In the genomic region with DNA sequence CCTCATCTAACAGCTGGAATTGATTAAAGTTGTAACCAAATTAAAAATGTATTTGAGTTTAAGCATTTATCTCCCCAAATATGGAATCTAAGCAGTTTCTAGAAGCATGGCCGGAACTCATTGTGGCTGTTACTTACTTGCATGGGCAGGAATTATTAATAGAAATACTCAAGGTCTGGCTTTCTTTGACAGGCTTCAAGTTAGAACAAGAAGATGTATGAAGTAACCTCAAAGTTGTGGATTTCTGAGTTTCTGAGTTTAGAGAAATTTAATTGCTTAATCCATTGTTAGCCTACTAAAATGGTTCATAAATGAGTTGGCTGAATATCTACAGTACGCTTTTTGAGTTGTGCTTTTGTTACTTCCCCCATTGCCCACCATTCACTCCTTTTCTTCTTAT, we compare ENCODE assay signal across 28 cellular contexts.
"Had no signal": no experiment of that assay in that cellular context is flagged by ENCODE, and none has a peak within 500 bp of the region (broad histone marks: within the 10 kb centered on the region; RNA-seq: fewer than 3 reads in every experiment).

No MANE protein-coding gene starts in this region.

- H3K4me3 Mint-ChIP-seq: activated CD4-positive, alpha-beta T cell treated with anti-CD3 and anti-CD28 coated beads, Interleukin-2, amount 10 ng/mL, durations not matched to agents 7 days and 5 days; activated CD8-positive, alpha-beta T cell treated with anti-CD3 and anti-CD28 coated beads, Interleukin-2, amount 10 ng/mL, durations not matched to agents 7 days and 5 days; activated naive CD4-positive, alpha-beta T cell treated with anti-CD3 and anti-CD28 coated beads, Interleukin-2, amount 50 U/mL, for 24 hours; activated naive CD8-positive, alpha-beta T cell treated with anti-CD3 and anti-CD28 coated beads, Interleukin-2, amount 10 ng/mL, durations not matched to agents 7 days and 5 days; activated T-cell treated with anti-CD3 and anti-CD28 coated beads, Interleukin-2, amount 50 U/mL, for 24 hours; IgD-negative memory B cell; T-helper 1 cell treated with Interleukin-12 subunit alpha and Interleukin-12 subunit beta and Interleukin-4 antibody, amounts not matched to agents 30 μg/mL and 1 μg/mL, for 36 hours; T-helper 2 cell treated with Interferon-gamma antibody and Interleukin-4, amounts not matched to agents 5 μg/mL and 100 μg/mL, for 36 hours had no signal

- ATAC-seq: activated CD8-positive, alpha-beta T cell treated with anti-CD3 and anti-CD28 coated beads, Interleukin-2, amount 10 ng/mL, durations not matched to agents 7 days and 5 days; body of pancreas; Panc1 had no signal

- H3K4me2 ChIP-seq: SK-N-SH had no signal

- H3K27ac ChIP-seq: body of pancreas, SJSA1 had no signal

- DNase-seq: activated CD4-positive, alpha-beta T cell treated with anti-CD3 and anti-CD28 coated beads, Interleukin-2, amount 10 ng/mL, durations not matched to agents 7 days and 5 days; activated CD4-positive, alpha-beta T cell treated with anti-CD3 and anti-CD28 coated beads, Interleukin-2, amount 50 U/mL, for 48 hours; activated CD8-positive, alpha-beta T cell treated with anti-CD3 and anti-CD28 coated beads, Interleukin-2, amount 10 ng/mL, durations not matched to agents 7 days and 5 days; activated gamma-delta T cell; activated naive CD4-positive, alpha-beta T cell treated with Interleukin-2 at 50 U/mL for 16 hours; activated naive CD8-positive, alpha-beta T cell treated with anti-CD3 and anti-CD28 coated beads, Interleukin-2, amount 10 ng/mL, durations not matched to agents 7 days and 5 days; activated T-cell treated with anti-CD3 and anti-CD28 coated beads, Interleukin-2, amount 50 U/mL, for 24 hours; amygdala; body of pancreas; Karpas-422; KBM-7; MG63; MV-4-11; NCI-H1092; NCI-H1436 treated with DMSO at 0.1 percent for 48 hours; NCI-H1694 treated with DMSO at 0.1 percent for 48 hours; NCI-H2029; NCI-H524 treated with DMSO at 0.1 percent for 48 hours; RPMI8226; SHP77 treated with DMSO at 0.1 percent for 48 hours; SK-N-SH had no signal

- H3K27me3 Mint-ChIP-seq: activated CD4-positive, alpha-beta T cell treated with anti-CD3 and anti-CD28 coated beads, Interleukin-2, amount 10 ng/mL, durations not matched to agents 7 days and 5 days; activated naive CD4-positive, alpha-beta T cell treated with anti-CD3 and anti-CD28 coated beads, Interleukin-2, amount 50 U/mL, for 24 hours; activated naive CD8-positive, alpha-beta T cell treated with anti-CD3 and anti-CD28 coated beads, Interleukin-2, amount 10 ng/mL, durations not matched to agents 7 days and 5 days; activated T-cell treated with anti-CD3 and anti-CD28 coated beads, Interleukin-2, amount 50 U/mL, for 24 hours had no signal

- H3K36me3 ChIP-seq: MG63 had no signal

- H3K9me3 Mint-ChIP-seq: activated CD4-positive, alpha-beta T cell treated with anti-CD3 and anti-CD28 coated beads, Interleukin-2, amount 10 ng/mL, durations not matched to agents 7 days and 5 days; activated naive CD4-positive, alpha-beta T cell treated with anti-CD3 and anti-CD28 coated beads, Interleukin-2, amount 50 U/mL, for 24 hours; activated naive CD8-positive, alpha-beta T cell treated with anti-CD3 and anti-CD28 coated beads, Interleukin-2, amount 10 ng/mL, durations not matched to agents 7 days and 5 days; activated T-cell treated with anti-CD3 and anti-CD28 coated beads, Interleukin-2, amount 50 U/mL, for 24 hours; activated T-helper 2 cell treated with anti-CD3 and anti-CD28 coated beads, Interferon-gamma antibody, Interleukin-2, Interleukin-4, amounts not matched to agents 10 μg/mL and 5 μg/mL and 100 μg/mL, durations not matched to agents 14 hours and 24 hours and 36 hours; IgD-negative memory B cell; T-helper 1 cell treated with Interleukin-12 subunit alpha and Interleukin-12 subunit beta and Interleukin-4 antibody, amounts not matched to agents 30 μg/mL and 1 μg/mL, for 36 hours; T-helper 2 cell treated with Interferon-gamma antibody and Interleukin-4, amounts not matched to agents 5 μg/mL and 100 μg/mL, for 36 hours had no signal

- H3K4me3 ChIP-seq: body of pancreas, MG63, SJSA1 had no signal

- H3K9ac ChIP-seq: SK-N-SH had no signal

- H3K27me3 ChIP-seq: body of pancreas, MG63, SJSA1 had no signal

- H3K27ac Mint-ChIP-seq: activated CD4-positive, alpha-beta T cell treated with anti-CD3 and anti-CD28 coated beads, Interleukin-2, amount 10 ng/mL, durations not matched to agents 7 days and 5 days; activated CD8-positive, alpha-beta T cell treated with anti-CD3 and anti-CD28 coated beads, Interleukin-2, amount 10 ng/mL, durations not matched to agents 7 days and 5 days; activated naive CD4-positive, alpha-beta T cell treated with anti-CD3 and anti-CD28 coated beads, Interleukin-2, amount 50 U/mL, for 24 hours; activated naive CD8-positive, alpha-beta T cell treated with anti-CD3 and anti-CD28 coated beads, Interleukin-2, amount 10 ng/mL, durations not matched to agents 7 days and 5 days; activated T-cell treated with anti-CD3 and anti-CD28 coated beads, Interleukin-2, amount 50 U/mL, for 24 hours; activated T-helper 2 cell treated with anti-CD3 and anti-CD28 coated beads, Interferon-gamma antibody, Interleukin-2, Interleukin-4, amounts not matched to agents 10 μg/mL and 5 μg/mL and 100 μg/mL, durations not matched to agents 14 hours and 24 hours and 36 hours; IgD-negative memory B cell; T-helper 1 cell treated with Interleukin-12 subunit alpha and Interleukin-12 subunit beta and Interleukin-4 antibody, amounts not matched to agents 30 μg/mL and 1 μg/mL, for 36 hours; T-helper 2 cell treated with Interferon-gamma antibody and Interleukin-4, amounts not matched to agents 5 μg/mL and 100 μg/mL, for 36 hours had no signal

- H3K9me3 ChIP-seq: body of pancreas, MG63, SJSA1, SK-N-SH had no signal

- H3K36me3 Mint-ChIP-seq: IgD-negative memory B cell had no signal

- H3K4me1 Mint-ChIP-seq: activated CD4-positive, alpha-beta T cell treated with anti-CD3 and anti-CD28 coated beads, Interleukin-2, amount 10 ng/mL, durations not matched to agents 7 days and 5 days had no signal
